ENCODE assay signal across 1 cellular context in the genomic region with DNA sequence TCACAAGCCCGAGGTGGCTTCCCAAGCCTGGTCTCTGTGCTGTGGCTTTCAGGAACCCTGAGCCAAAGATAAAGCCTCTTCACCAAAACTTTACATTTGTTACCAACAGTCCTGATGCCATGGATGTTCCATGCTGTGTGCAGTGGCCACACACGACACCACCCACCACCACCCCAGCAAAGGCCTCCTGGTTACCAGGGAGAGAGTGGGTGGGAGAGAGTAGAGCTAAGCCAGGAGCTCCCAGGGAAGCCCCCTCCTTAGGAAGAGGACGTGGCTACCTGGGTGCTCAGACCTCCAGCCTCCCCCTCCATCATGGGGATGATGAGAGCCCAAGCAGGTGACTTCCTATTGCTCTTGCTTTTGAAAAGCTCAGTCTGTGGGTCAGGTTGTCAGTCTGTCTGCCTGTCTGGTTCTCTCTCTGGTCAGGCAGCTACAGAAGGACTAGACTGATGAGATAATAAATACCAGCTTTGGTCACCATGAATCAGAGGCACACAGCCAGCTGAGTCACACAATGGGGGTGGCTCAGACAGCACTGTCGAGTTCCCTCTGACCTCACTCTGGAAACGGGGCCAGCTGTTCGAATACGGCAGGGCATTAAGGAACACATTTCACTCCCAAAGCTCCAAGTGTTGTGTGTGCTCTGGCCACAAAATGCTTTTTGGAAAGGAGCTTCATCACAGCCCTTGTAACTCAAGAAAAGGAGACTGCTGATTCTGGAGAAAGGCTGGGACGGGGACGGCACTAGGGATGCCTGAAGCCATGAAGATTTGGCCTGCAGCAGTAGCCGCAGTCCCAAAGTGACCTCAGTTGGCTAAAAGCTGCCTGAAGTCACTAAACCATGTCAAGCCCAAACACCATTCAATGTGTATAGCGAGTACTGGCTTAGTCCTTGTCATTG.
TF ChIP-seq lines count a peak whose summit lies in the region.

No MANE protein-coding gene starts in this region.

TF ChIP-seq in HEK293, 187 proteins besides CTCF, POLR2A, EP300 and RAD21 (continued from another document):
- TF ChIP-seq, protein P1, sequence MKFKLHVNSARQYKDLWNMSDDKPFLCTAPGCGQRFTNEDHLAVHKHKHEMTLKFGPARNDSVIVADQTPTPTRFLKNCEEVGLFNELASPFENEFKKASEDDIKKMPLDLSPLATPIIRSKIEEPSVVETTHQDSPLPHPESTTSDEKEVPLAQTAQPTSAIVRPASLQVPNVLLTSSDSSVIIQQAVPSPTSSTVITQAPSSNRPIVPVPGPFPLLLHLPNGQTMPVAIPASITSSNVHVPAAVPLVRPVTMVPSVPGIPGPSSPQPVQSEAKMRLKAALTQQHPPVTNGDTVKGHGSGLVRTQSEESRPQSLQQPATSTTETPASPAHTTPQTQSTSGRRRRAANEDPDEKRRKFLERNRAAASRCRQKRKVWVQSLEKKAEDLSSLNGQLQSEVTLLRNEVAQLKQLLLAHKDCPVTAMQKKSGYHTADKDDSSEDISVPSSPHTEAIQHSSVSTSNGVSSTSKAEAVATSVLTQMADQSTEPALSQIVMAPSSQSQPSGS (tag by site-specific recombination; IDR thresholded peaks at IDR 0.05; ENCODE audit: low read depth), result no peak
- TF ChIP-seq ZNF660 (tag by site-specific recombination; IDR thresholded peaks at IDR 0.05), result peak; percentile 60; the same call in 1 of the 2 replicates
- peak; percentile 38; the same call in 1 of the 2 replicates for TF ChIP-seq ZBTB21 (tag by site-specific recombination; IDR thresholded peaks at IDR 0.05)
- TF ChIP-seq, protein P2, sequence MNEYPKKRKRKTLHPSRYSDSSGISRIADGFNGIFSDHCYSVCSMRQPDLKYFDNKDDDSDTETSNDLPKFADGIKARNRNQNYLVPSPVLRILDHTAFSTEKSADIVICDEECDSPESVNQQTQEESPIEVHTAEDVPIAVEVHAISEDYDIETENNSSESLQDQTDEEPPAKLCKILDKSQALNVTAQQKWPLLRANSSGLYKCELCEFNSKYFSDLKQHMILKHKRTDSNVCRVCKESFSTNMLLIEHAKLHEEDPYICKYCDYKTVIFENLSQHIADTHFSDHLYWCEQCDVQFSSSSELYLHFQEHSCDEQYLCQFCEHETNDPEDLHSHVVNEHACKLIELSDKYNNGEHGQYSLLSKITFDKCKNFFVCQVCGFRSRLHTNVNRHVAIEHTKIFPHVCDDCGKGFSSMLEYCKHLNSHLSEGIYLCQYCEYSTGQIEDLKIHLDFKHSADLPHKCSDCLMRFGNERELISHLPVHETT (tag by site-specific recombination; IDR thresholded peaks at IDR 0.05), result peak; percentile 61; the same call in 1 of the 2 replicates
- TF ChIP-seq, protein P3, sequence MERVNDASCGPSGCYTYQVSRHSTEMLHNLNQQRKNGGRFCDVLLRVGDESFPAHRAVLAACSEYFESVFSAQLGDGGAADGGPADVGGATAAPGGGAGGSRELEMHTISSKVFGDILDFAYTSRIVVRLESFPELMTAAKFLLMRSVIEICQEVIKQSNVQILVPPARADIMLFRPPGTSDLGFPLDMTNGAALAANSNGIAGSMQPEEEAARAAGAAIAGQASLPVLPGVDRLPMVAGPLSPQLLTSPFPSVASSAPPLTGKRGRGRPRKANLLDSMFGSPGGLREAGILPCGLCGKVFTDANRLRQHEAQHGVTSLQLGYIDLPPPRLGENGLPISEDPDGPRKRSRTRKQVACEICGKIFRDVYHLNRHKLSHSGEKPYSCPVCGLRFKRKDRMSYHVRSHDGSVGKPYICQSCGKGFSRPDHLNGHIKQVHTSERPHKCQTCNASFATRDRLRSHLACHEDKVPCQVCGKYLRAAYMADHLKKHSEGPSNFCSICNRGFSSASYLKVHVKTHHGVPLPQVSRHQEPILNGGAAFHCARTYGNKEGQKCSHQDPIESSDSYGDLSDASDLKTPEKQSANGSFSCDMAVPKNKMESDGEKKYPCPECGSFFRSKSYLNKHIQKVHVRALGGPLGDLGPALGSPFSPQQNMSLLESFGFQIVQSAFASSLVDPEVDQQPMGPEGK (tag by site-specific recombination; IDR thresholded peaks at IDR 0.05), result 0 out of 2 replicates have a peak, but pooled peaks have one; percentile 25
- TF ChIP-seq ZNF600 (tag by site-specific recombination; IDR thresholded peaks at IDR 0.05), result peak; percentile 47; the same call in 1 of the 2 replicates
- 0 out of 2 replicates have a peak, but pooled peaks have one; percentile 36 for TF ChIP-seq SP7 (tag by site-specific recombination; IDR thresholded peaks at IDR 0.05)
- peak; percentile 62; the same call in 1 of the 2 replicates for TF ChIP-seq EGR2 (tag by site-specific recombination; IDR thresholded peaks at IDR 0.05; ENCODE audit: low read depth)
- no peak for TF ChIP-seq ZNF776 (tag by site-specific recombination; IDR thresholded peaks at IDR 0.05; ENCODE audit: borderline replicate concordance)
